Comparison of ENCODE assay signal across 9 cellular contexts in the genomic region with DNA sequence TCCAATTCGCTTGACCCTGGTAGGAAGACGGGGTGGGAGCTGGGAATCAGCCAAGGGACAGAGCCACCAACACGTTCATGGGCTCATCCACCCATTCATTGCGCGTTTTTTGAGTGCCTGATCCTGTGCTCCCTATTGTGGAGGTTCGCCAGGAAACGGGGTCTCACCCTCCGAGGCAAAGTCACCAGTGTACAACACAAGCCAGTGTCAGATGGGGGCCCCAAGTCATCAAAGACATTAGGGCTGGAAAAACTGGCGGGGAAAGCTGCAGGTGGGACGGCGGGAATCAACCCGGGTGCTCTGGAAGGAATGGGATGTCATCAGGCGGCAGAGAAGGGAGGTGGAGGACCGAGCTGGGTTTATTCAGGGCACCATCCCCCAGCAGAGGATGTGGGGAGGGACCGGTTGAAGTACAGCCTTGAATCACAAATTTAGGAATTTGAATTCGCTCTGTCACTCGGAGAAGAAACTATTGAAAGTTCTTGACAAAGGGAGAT. TPM values are rescaled to one million over a fixed set of nuclear protein-coding genes. Genes with fewer than 3 reads are reported as not detected.
DNase-seq lines count a peak whose midpoint lies in the region; ATAC-seq and TF ChIP-seq lines count a peak whose summit lies in the region.
"Had no signal": no experiment of that assay in that cellular context is flagged by ENCODE, and none has a peak within 500 bp of the region (broad histone marks: within the 10 kb centered on the region; RNA-seq: fewer than 3 reads in every experiment).

No MANE protein-coding gene starts in this region.

- ATAC-seq in activated CD8-positive, alpha-beta memory T cell treated with anti-CD3 and anti-CD28 coated beads, Interleukin-2, amount 10 ng/mL, durations not matched to agents 7 days and 5 days = no peak
- no peak for ATAC-seq in lower lobe of right lung
- ATAC-seq in HG02840 (IDR thresholded peaks at IDR 0.05; ENCODE audit: low FRiP score, unreplicated experiment) = no peak

- peak overlapping the region; percentile 61 to 91 for H3K9ac ChIP-seq in colonic mucosa (ENCODE audit: low read depth in 2 of 2, low read length in 2 of 2)

- no peak for TF ChIP-seq CTCF in colonic mucosa (IDR thresholded peaks at IDR 0.05)
- TF ChIP-seq CTCF in lower lobe of right lung (IDR thresholded peaks at IDR 0.05) = no peak
- no peak for TF ChIP-seq CTCF in tibial nerve (IDR thresholded peaks at IDR 0.05)

- intact Hi-C loops in colonic mucosa (cut with DNase I) = no loop called here
- intact Hi-C loops in lower lobe of right lung (cut with DNase I) = no loop called here

- no peaks in the 10 kb centered on the region for H3K36me3 ChIP-seq in colonic mucosa
- no peaks in the 10 kb centered on the region for H3K36me3 ChIP-seq in lower lobe of right lung
- H3K36me3 ChIP-seq in tibial nerve = peaks cover 0 to 8% (median 0%) of the 10 kb centered on the region in 3 donors

- H3K36me3 Mint-ChIP-seq in activated CD8-positive, alpha-beta memory T cell treated with anti-CD3 and anti-CD28 coated beads, Interleukin-2, amount 10 ng/mL, durations not matched to agents 7 days and 5 days = peaks cover 3% of the 10 kb centered on the region

- no peak for TF ChIP-seq POLR2A in tibial nerve (IDR thresholded peaks at IDR 0.05)

- H3K4me1 Mint-ChIP-seq in activated CD8-positive, alpha-beta memory T cell treated with anti-CD3 and anti-CD28 coated beads, Interleukin-2, amount 10 ng/mL, durations not matched to agents 7 days and 5 days = peaks cover 20% of the 10 kb centered on the region

- H3K4me3 ChIP-seq in colonic mucosa (peak overlapping the region; percentile 51), lower lobe of right lung (peak overlapping the region; percentile 77), tibial nerve (peak overlapping the region; percentile 75 to 97 (median 85))

- no peaks in the 10 kb centered on the region for H3K4me1 ChIP-seq in colonic mucosa
- peaks cover 37% of the 10 kb centered on the region for H3K4me1 ChIP-seq in lower lobe of right lung
- peaks cover 0 to 57% (median 10%) of the 10 kb centered on the region in 4 donors for H3K4me1 ChIP-seq in tibial nerve

- no peak for DNase-seq in activated CD8-positive, alpha-beta memory T cell treated with anti-CD3 and anti-CD28 coated beads, Interleukin-2, amount 10 ng/mL, durations not matched to agents 7 days and 5 days
- no peak for DNase-seq in activated CD8-positive, alpha-beta memory T cell treated with anti-CD3 and anti-CD28 coated beads, Interleukin-2, amount 50 U/mL, for 48 hours
- no peak for DNase-seq in colonic mucosa
- no peak for DNase-seq in lower lobe of right lung
- peak in 1 of 2 donors; percentile 52 for DNase-seq in tibial nerve (ENCODE audit: low spot score in 2 of 2)
- DNase-seq in ureter (ENCODE audit: low spot score) = no peak
- no peak for DNase-seq in NCI-H2107 treated with DMSO at 0.1 percent for 48 hours (lab: John Stamatoyannopoulos, UW; ENCODE audit: unreplicated experiment)

- H3K27me3 Mint-ChIP-seq in activated CD8-positive, alpha-beta memory T cell treated with anti-CD3 and anti-CD28 coated beads, Interleukin-2, amount 10 ng/mL, durations not matched to agents 7 days and 5 days = peaks cover 52% of the 10 kb centered on the region

- CTCF ChIA-PET in activated CD8-positive, alpha-beta memory T cell treated with anti-CD3 and anti-CD28 coated beads, Interleukin-2, amount 10 ng/mL, durations not matched to agents 7 days and 5 days (lab: Charles Lee) = interaction anchor here (0.9 to 2.0 kb wide), 3 partner anchors 28 to 93 kb away, joined by 3 to 8 read pairs (median 4); no protein-coding TSS in a partner anchor

- H3K9me3 ChIP-seq in colonic mucosa = no peaks in the 10 kb centered on the region
- no peaks in the 10 kb centered on the region for H3K9me3 ChIP-seq in lower lobe of right lung
- H3K9me3 ChIP-seq in tibial nerve = peaks cover 0 to 3% (median 0%) of the 10 kb centered on the region in 4 donors
- H3K9me3 ChIP-seq: mucosa of descending colon had no signal

- peak overlapping the region; percentile 41 for H3K4me3 Mint-ChIP-seq in activated CD8-positive, alpha-beta memory T cell treated with anti-CD3 and anti-CD28 coated beads, Interleukin-2, amount 10 ng/mL, durations not matched to agents 7 days and 5 days

- no peak for TF ChIP-seq EP300 in tibial nerve (IDR thresholded peaks at IDR 0.05)

- H3K27ac ChIP-seq in colonic mucosa (peak overlapping the region; percentile 80), lower lobe of right lung (peak overlapping the region; percentile 93), tibial nerve (peak overlapping the region; percentile 93 to 96 (median 95))

- H3K9me3 Mint-ChIP-seq in activated CD8-positive, alpha-beta memory T cell treated with anti-CD3 and anti-CD28 coated beads, Interleukin-2, amount 10 ng/mL, durations not matched to agents 7 days and 5 days (ENCODE audit: low read depth) = no peaks in the 10 kb centered on the region

- peaks cover 19% of the 10 kb centered on the region for H3K27me3 ChIP-seq in colonic mucosa
- peaks cover 19% of the 10 kb centered on the region for H3K27me3 ChIP-seq in lower lobe of right lung (ENCODE audit: low read depth)
- H3K27me3 ChIP-seq in tibial nerve = no peaks in the 10 kb centered on the region

- WGBS in tibial nerve, 2 donors = 28 to 44% methylated on average over 12 to 17 of the region's 17 CpGs

- no peak overlapping the region for H3K27ac Mint-ChIP-seq in activated CD8-positive, alpha-beta memory T cell treated with anti-CD3 and anti-CD28 coated beads, Interleukin-2, amount 10 ng/mL, durations not matched to agents 7 days and 5 days

RNA-seq across cellular contexts. Expression of a gene that starts 0.7 kb away (rescaled TPM):
- under 1 TPM; 0.38 to 0.52 TPM for total RNA-seq in activated CD8-positive, alpha-beta memory T cell treated with anti-CD3 and anti-CD28 coated beads, Interleukin-2, amount 10 ng/mL, durations not matched to agents 7 days and 5 days
- total RNA-seq in colonic mucosa = 10 to 100 TPM in 1 of 2 donors, 1 to 10 TPM in 1; 8.8 to 25.5 TPM
- 46.6 TPM for total RNA-seq in lower lobe of right lung
- 100 to 1,000 TPM; 192 to 321 (median 215) TPM for total RNA-seq in tibial nerve
- total RNA-seq in ureter = 89.3 TPM

Comparison
In these comparisons a context has a peak if more than half of its experiments do, and no peak if none do; other contexts are left out.
1. RNA of a gene that starts 0.7 kb away (total RNA-seq): 192 to 321 TPM in tibial nerve, 89.3 TPM in ureter (single experiment), 46.6 TPM in lower lobe of right lung (single experiment) and 8.8 to 25.5 TPM in colonic mucosa; 0.38 to 0.52 TPM in activated CD8-positive, alpha-beta memory T cell treated with anti-CD3 and anti-CD28 coated beads, Interleukin-2, amount 10 ng/mL, durations not matched to agents 7 days and 5 days; every median in the first group is over 4 times any median in the second.
2. Peak in every context shown above with its lines, with median percentiles within 50 percentile points of each other: H3K27ac ChIP-seq and H3K4me3 ChIP-seq.